14 cellular contexts compared by ENCODE assay signal in genomic region chr4:54332577-54332976, GRCh38.
"Had no signal": no experiment of that assay in that cellular context is flagged by ENCODE, and none has a peak within 500 bp of the region (broad histone marks: within the 10 kb centered on the region; RNA-seq: fewer than 3 reads in every experiment).

No MANE protein-coding gene starts in this region.

- ATAC-seq: activated naive CD8-positive, alpha-beta T cell treated with anti-CD3 and anti-CD28 coated beads, Interleukin-2, amount 50 U/mL, for 24 hours; esophagus mucosa; left ventricle myocardium superior; natural killer cell treated with Interleukin-12 subunit alpha and Interleukin-12 subunit beta and Interleukin-15 and Interleukin-18, amount 100 ng/mL, for 72 hours; stimulated activated naive CD8-positive, alpha-beta T cell treated with anti-CD3 and anti-CD28 coated beads, Interleukin-15, amount 100 ng/mL, for 72 hours had no signal

- DNase-seq: activated CD4-positive, alpha-beta T cell treated with anti-CD3 and anti-CD28 coated beads for 1 hour; activated CD4-positive, alpha-beta T cell treated with anti-CD3 and anti-CD28 coated beads, Interleukin-2, amount 50 U/mL, for 4 hours; activated naive CD4-positive, alpha-beta T cell treated with anti-CD3 and anti-CD28 coated beads for 36 hours; activated naive CD8-positive, alpha-beta T cell treated with anti-CD3 and anti-CD28 coated beads, Interleukin-2, amount 50 U/mL, for 24 hours; aorta; kidney; left ventricle myocardium superior; mesendoderm; sigmoid colon; spleen; stimulated activated naive CD8-positive, alpha-beta T cell treated with anti-CD3 and anti-CD28 coated beads, Interleukin-15, amount 100 ng/mL, for 72 hours; T-helper 1 cell had no signal
